In genomic region chr1:151047925-151048644, GRCh38 we compare ENCODE assay signal across 8 cellular contexts. TPM values are rescaled to one million over a fixed set of nuclear protein-coding genes. Genes with fewer than 3 reads are reported as not detected.
DNase-seq lines count a peak whose midpoint lies in the region; ATAC-seq and TF ChIP-seq lines count a peak whose summit lies in the region.

No MANE protein-coding gene starts in this region.

- peak overlapping the region; percentile 98 for H3K4me2 ChIP-seq in fibroblast of lung (ENCODE audit: extremely low read depth, insufficient read depth, low read length)

- H3K79me2 ChIP-seq in fibroblast of lung (ENCODE audit: control insufficient read depth, insufficient read depth, low read length), result peaks cover 4% of the 10 kb centered on the region

- TF ChIP-seq POLR2A in tibial nerve (IDR thresholded peaks at IDR 0.05), result no peak

- peak in 1 of 2 donors; percentile 62 for TF ChIP-seq EP300 in tibial nerve (IDR thresholded peaks at IDR 0.05)

- TF ChIP-seq CTCF in fibroblast of lung (conservative IDR thresholded peaks at IDR 0.05 in 1 of 2, IDR thresholded peaks at IDR 0.05 in 1 of 2; ENCODE audit: low read depth in 1 of 2, low read length in 2 of 2) (peak; percentile 36 to 52), tibial nerve (IDR thresholded peaks at IDR 0.05) (peak in 2 of 5 experiments; percentile 52 to 71)

- peak overlapping the region; percentile 75 for H3K27ac ChIP-seq in fibroblast of lung (ENCODE audit: insufficient read depth, low read length)
- peak overlapping the region; percentile 86 to 99 (median 92) for H3K27ac ChIP-seq in tibial nerve

- peaks cover 34% of the 10 kb centered on the region for H3K36me3 ChIP-seq in NT2/D1 (ENCODE audit: insufficient read depth, insufficient read length, low read length)
- peaks cover 3% of the 10 kb centered on the region for H3K36me3 ChIP-seq in fibroblast of lung (ENCODE audit: control insufficient read depth, insufficient read depth, low read length)
- H3K36me3 ChIP-seq in tibial nerve, result peaks cover 0 to 17% (median 0%) of the 10 kb centered on the region in 3 donors

- H3K4me3 ChIP-seq in NT2/D1 (ENCODE audit: insufficient read length, low read depth) (peak overlapping the region; percentile 83), fibroblast of lung (replicated peaks in 1 of 4; ENCODE audit: control extremely low read depth in 1 of 4, insufficient read depth in 1 of 4, low read depth in 3 of 4, low read length in 4 of 4) (peak overlapping the region; percentile 53 to 81 (median 72)), tibial nerve (peak overlapping the region; percentile 69 to 91 (median 90))

- WGBS in tibial nerve, 2 donors, result 0% methylated on average over 21 to 38 of the region's 48 CpGs

- H3K4me1 ChIP-seq in NT2/D1 (ENCODE audit: insufficient read depth, insufficient read length) (no peaks in the 10 kb centered on the region), fibroblast of lung (ENCODE audit: control insufficient read depth, extremely low read depth, insufficient read depth, low read length) (peaks cover 2% of the 10 kb centered on the region), tibial nerve (peaks cover 0 to 28% (median 11%) of the 10 kb centered on the region in 4 donors)

- DNase-seq in AG20443 (ENCODE audit: low spot score) (peak; percentile 81), NT2/D1 (ENCODE audit: low read depth, low spot score) (peak; percentile 80), activated T-helper 1 cell treated with Interleukin-2 at 50 U/mL for 16 hours (ENCODE audit: low read depth) (peak; percentile 33), fibroblast of lung (ENCODE audit: low read depth in 2 of 2) (peak; percentile 67 to 72), myocyte (ENCODE audit: low read depth) (peak; percentile 79), tibial nerve (ENCODE audit: low spot score in 2 of 2) (peak; percentile 48 to 64)

- H3K27me3 ChIP-seq in NT2/D1 (ENCODE audit: insufficient read depth, insufficient read length) (no peaks in the 10 kb centered on the region), fibroblast of lung (ENCODE audit: control insufficient read depth, insufficient read depth, low read length) (no peaks in the 10 kb centered on the region), tibial nerve (no peaks in the 10 kb centered on the region)

- peak overlapping the region; percentile 96 for H3K9ac ChIP-seq in NT2/D1 (ENCODE audit: insufficient read length, low read depth)
- peak overlapping the region; percentile 78 for H3K9ac ChIP-seq in fibroblast of lung (ENCODE audit: insufficient read depth, low read length)

- ATAC-seq in GM19023 (IDR thresholded peaks at IDR 0.05; ENCODE audit: unreplicated experiment) (peak; percentile 53), HG03571 (IDR thresholded peaks at IDR 0.05; ENCODE audit: unreplicated experiment) (peak; percentile 58)

- H3K9me3 ChIP-seq in NT2/D1 (ENCODE audit: insufficient read depth, low read length) (no peaks in the 10 kb centered on the region), fibroblast of lung (ENCODE audit: control insufficient read depth, insufficient read depth, low read depth, low read length) (no peaks in the 10 kb centered on the region), tibial nerve (no peaks in the 10 kb centered on the region)

- peak overlapping the region; percentile 75 for H2AFZ ChIP-seq in fibroblast of lung (ENCODE audit: low read length)

- H4K20me1 ChIP-seq in fibroblast of lung (ENCODE audit: control insufficient read depth, extremely low read depth, insufficient read depth, low read length), result no peaks in the 10 kb centered on the region

RNA-seq across cellular contexts. Expression of gene C1orf56, which starts 0.5 kb away (rescaled TPM):
- total RNA-seq in fibroblast of lung (2.8 and 3.5 TPM in 2 replicates), myocyte (4.8 and 5.4 TPM in 2 replicates), tibial nerve (1 to 10 TPM; 5.0 to 9.6 (median 6.5) TPM)
- polyA plus RNA-seq in fibroblast of lung, result 1.4 and 1.5 TPM in 2 replicates
- polyA plus RNA-seq in fibroblast of lung (2012), result 2.5 and 3.5 TPM in 2 replicates
- 1.5 and 13.8 TPM in 2 replicates for polyA minus RNA-seq in fibroblast of lung (ENCODE audit: low replicate concordance)
- polyA plus RNA-seq in myocyte (2012), result 5.6 TPM

RNA-seq across cellular contexts. Expression of gene CDC42SE1, which starts 11.3 kb away (rescaled TPM):
- 29.8 and 36.5 TPM in 2 replicates for total RNA-seq in fibroblast of lung
- polyA plus RNA-seq in fibroblast of lung, result 49.9 and 55.0 TPM in 2 replicates
- polyA plus RNA-seq in fibroblast of lung (2012), result 37.3 and 41.6 TPM in 2 replicates
- 31.8 and 41.3 TPM in 2 replicates for polyA minus RNA-seq in fibroblast of lung (ENCODE audit: low replicate concordance)
- total RNA-seq in myocyte, result 65.9 and 92.2 TPM in 2 replicates
- 86.8 TPM for polyA plus RNA-seq in myocyte (2012)
- 10 to 100 TPM; 72.4 to 87.4 (median 80.8) TPM for total RNA-seq in tibial nerve

RNA-seq across cellular contexts. Expression of gene BNIPL, which starts 11.7 kb away (rescaled TPM):
- total RNA-seq in fibroblast of lung, result under 0.01 and 0.33 TPM in 2 replicates
- 0.07 and 0.10 TPM in 2 replicates for polyA plus RNA-seq in fibroblast of lung
- polyA plus RNA-seq in fibroblast of lung (2012), result 0.17 TPM in 1 of 2 replicates, not detected in the other
- not detected in 2 replicates for polyA minus RNA-seq in fibroblast of lung (ENCODE audit: low replicate concordance)
- 1.4 and 1.8 TPM in 2 replicates for total RNA-seq in myocyte
- 0.49 TPM for polyA plus RNA-seq in myocyte (2012)
- 1 to 10 TPM in 2 of 4 donors, under 1 TPM in 1, not detected in 1; 0.22 to 2.2 (median 1.3) TPM for total RNA-seq in tibial nerve

RNA-seq across cellular contexts. Expression of gene MLLT11, which starts 12.1 kb away (rescaled TPM):
- total RNA-seq in fibroblast of lung (0.77 and 2.8 TPM in 2 replicates), myocyte (76.6 and 79.8 TPM in 2 replicates), tibial nerve (1 to 10 TPM; 1.2 to 2.7 (median 2.0) TPM)
- 7.2 and 10.4 TPM in 2 replicates for polyA plus RNA-seq in fibroblast of lung
- polyA plus RNA-seq in fibroblast of lung (2012), result 5.5 and 7.0 TPM in 2 replicates
- 1.6 and 6.9 TPM in 2 replicates for polyA minus RNA-seq in fibroblast of lung (ENCODE audit: low replicate concordance)
- 77.0 TPM for polyA plus RNA-seq in myocyte (2012)

RNA-seq across cellular contexts. Expression of gene GABPB2, which starts 22.5 kb away (rescaled TPM):
- 12.8 and 13.9 TPM in 2 replicates for total RNA-seq in fibroblast of lung
- polyA plus RNA-seq in fibroblast of lung, result 13.0 and 14.9 TPM in 2 replicates
- 5.4 and 6.2 TPM in 2 replicates for polyA plus RNA-seq in fibroblast of lung (2012)
- polyA minus RNA-seq in fibroblast of lung (ENCODE audit: low replicate concordance), result 10.4 and 20.0 TPM in 2 replicates
- 4.3 and 6.7 TPM in 2 replicates for total RNA-seq in myocyte
- 3.7 TPM for polyA plus RNA-seq in myocyte (2012)
- total RNA-seq in tibial nerve, result 10 to 100 TPM; 17.4 to 43.1 (median 22.3) TPM

Comparison
In these comparisons a context has a peak if more than half of its experiments do, and no peak if none do; other contexts are left out.
1. Peak in every context shown above with its lines: DNase-seq, ATAC-seq, H3K4me3 ChIP-seq and H3K27ac ChIP-seq.